10 cellular contexts compared by ENCODE assay signal in genomic region chr16:81715358-81716196, GRCh38.
DNase-seq lines count a peak whose midpoint lies in the region; ATAC-seq and TF ChIP-seq lines count a peak whose summit lies in the region.
"Had no signal": no experiment of that assay in that cellular context is flagged by ENCODE, and none has a peak within 500 bp of the region (broad histone marks: within the 10 kb centered on the region; RNA-seq: fewer than 3 reads in every experiment).

No MANE protein-coding gene starts in this region.

- H3K4me1 ChIP-seq in SJCRH30: peaks cover 16% of the 10 kb centered on the region

- no peaks in the 10 kb centered on the region for H3K36me3 ChIP-seq in SK-N-MC (ENCODE audit: insufficient read depth, low read length)
- H3K36me3 ChIP-seq in neural cell (ENCODE audit: insufficient read depth, low read length): no peaks in the 10 kb centered on the region
- no peaks in the 10 kb centered on the region for H3K36me3 ChIP-seq in SJCRH30
- H3K36me3 ChIP-seq: right atrium auricular region had no signal

- H3K9ac ChIP-seq in SK-N-MC (ENCODE audit: insufficient read length) (no peak overlapping the region), neural cell (ENCODE audit: low read length) (no peak overlapping the region)

- H3K27ac ChIP-seq in SK-N-MC (0 out of 2 replicates have a peak overlapping the region, but pooled peaks have one; percentile 31), neural cell (ENCODE audit: low read length) (peak overlapping the region; percentile 80), SJCRH30 (no peak overlapping the region)
- H3K27ac ChIP-seq: right atrium auricular region, VCaP had no signal

- no peak for DNase-seq in SK-N-MC (ENCODE audit: low read depth, low spot score)
- DNase-seq in NOMO-1 treated with dmso at 0.1 percent for 144 hours (lab: John Stamatoyannopoulos, UW; ENCODE audit: unreplicated experiment): no peak
- no peak for DNase-seq in SJCRH30
- DNase-seq in NCI-H1105 treated with DMSO at 0.1 percent for 48 hours (lab: John Stamatoyannopoulos, UW): no peak
- DNase-seq: esophagus squamous epithelium had no signal

- H4K20me1 ChIP-seq in neural cell (ENCODE audit: insufficient read depth): no peaks in the 10 kb centered on the region

- no peaks in the 10 kb centered on the region for H3F3A ChIP-seq in neural cell (ENCODE audit: insufficient read depth, low read length, poor library complexity, severe bottlenecking)

- H3K27me3 ChIP-seq in neural cell (ENCODE audit: insufficient read depth, low read depth, low read length): no peaks in the 10 kb centered on the region
- no peaks in the 10 kb centered on the region for H3K27me3 ChIP-seq in SJCRH30
- H3K27me3 ChIP-seq: esophagus squamous epithelium, right atrium auricular region had no signal

- H3K9me3 ChIP-seq in SK-N-MC (ENCODE audit: low read depth, low read length): no peaks in the 10 kb centered on the region
- no peaks in the 10 kb centered on the region for H3K9me3 ChIP-seq in neural cell (ENCODE audit: low read length)
- H3K9me3 ChIP-seq in SJCRH30 (replicated peaks): no peaks in the 10 kb centered on the region
- H3K9me3 ChIP-seq: esophagus squamous epithelium, right atrium auricular region had no signal

- ATAC-seq in GM19023 (IDR thresholded peaks at IDR 0.05; ENCODE audit: unreplicated experiment) (peak; percentile 57), HG02759 (IDR thresholded peaks at IDR 0.05; ENCODE audit: unreplicated experiment) (peak; percentile 57)

- no peaks in the 10 kb centered on the region for H3K79me2 ChIP-seq in neural cell (replicated peaks; ENCODE audit: insufficient read depth, low read length)

- no peak for TF ChIP-seq EP300 in neural cell (conservative IDR thresholded peaks at IDR 0.05; ENCODE audit: poor library complexity, severe bottlenecking)

- no peak overlapping the region for H3K4me2 ChIP-seq in neural cell (ENCODE audit: low read length)

- no peaks in the 10 kb centered on the region for H3K9me2 ChIP-seq in neural cell (ENCODE audit: insufficient read depth, low read length)

- H2AFZ ChIP-seq in neural cell (ENCODE audit: low read depth, low read length): no peak overlapping the region

- no peak for TF ChIP-seq RAD21 in neural cell (conservative IDR thresholded peaks at IDR 0.05)

- TF ChIP-seq CTCF in neural cell (IDR thresholded peaks at IDR 0.05; ENCODE audit: poor library complexity, severe bottlenecking): no peak

- no peak overlapping the region for H3K4me3 ChIP-seq in SK-N-MC
- H3K4me3 ChIP-seq in neural cell (ENCODE audit: low read length): no peak overlapping the region
- no peak overlapping the region for H3K4me3 ChIP-seq in SJCRH30
- H3K4me3 ChIP-seq: esophagus squamous epithelium, right atrium auricular region had no signal

TF ChIP-seq in neural cell, 6 proteins besides CTCF, POLR2A, EP300 and RAD21:
- TF ChIP-seq EZH2 (IDR thresholded peaks at IDR 0.05; ENCODE audit: borderline replicate concordance, insufficient read depth, low read length, poor library complexity, severe bottlenecking) (no peak), POLR2AphosphoS5 (IDR thresholded peaks at IDR 0.05) (no peak), TAF1 (IDR thresholded peaks at IDR 0.05; ENCODE audit: low read depth) (no peak), SMC3 (conservative IDR thresholded peaks at IDR 0.05; ENCODE audit: poor library complexity) (no peak), REST (IDR thresholded peaks at IDR 0.05; ENCODE audit: borderline replicate concordance) (no peak), MXI1 (conservative IDR thresholded peaks at IDR 0.05; ENCODE audit: poor library complexity, severe bottlenecking) (no peak)
